In genomic region chr11:33444835-33445594, GRCh38 we compare ENCODE assay signal across 1 cellular context.
TF ChIP-seq lines count a peak whose summit lies in the region.

No MANE protein-coding gene starts in this region.

TF ChIP-seq in SK-N-SH, 30 proteins besides CTCF, POLR2A, EP300 and RAD21:
- TF ChIP-seq RCOR1 (IDR thresholded peaks at IDR 0.05; ENCODE audit: low read length) (no peak), MXI1 (IDR thresholded peaks at IDR 0.05; ENCODE audit: low read depth, low read length) (no peak), YY1 (IDR thresholded peaks at IDR 0.05; ENCODE audit: low read depth) (peak; percentile 49; the same call in 1 of the 2 replicates), GABPA (IDR thresholded peaks at IDR 0.05; ENCODE audit: low read depth) (no peak), ZBTB33 (IDR thresholded peaks at IDR 0.05; ENCODE audit: borderline replicate concordance, low read depth) (0 out of 2 replicates have a peak, but pooled peaks have one; percentile 33), NFIC (IDR thresholded peaks at IDR 0.05; ENCODE audit: borderline replicate concordance) (peak; percentile 61), FOSL2 (IDR thresholded peaks at IDR 0.05; ENCODE audit: borderline replicate concordance, low read depth) (peak; percentile 45; the same call in 1 of the 2 replicates), REST (IDR thresholded peaks at IDR 0.05; ENCODE audit: low read depth, low read length) (no peak), ELF1 (IDR thresholded peaks at IDR 0.05) (no peak), FOXM1 (IDR thresholded peaks at IDR 0.05; ENCODE audit: low read depth) (peak; percentile 68; the same call in 1 of the 2 replicates), USF1 (IDR thresholded peaks at IDR 0.05; ENCODE audit: borderline replicate concordance, low read depth) (no peak), MEF2A (IDR thresholded peaks at IDR 0.05; ENCODE audit: borderline replicate concordance, low read depth) (peak; percentile 77; the same call in 1 of the 2 replicates), SIN3A (IDR thresholded peaks at IDR 0.05; ENCODE audit: borderline replicate concordance, low read depth, low read length) (peak; percentile 75; the same call in 1 of the 2 replicates), TCF12 (IDR thresholded peaks at IDR 0.05) (peak; percentile 98), JUND (IDR thresholded peaks at IDR 0.05) (peak; percentile 66), MAX (IDR thresholded peaks at IDR 0.05; ENCODE audit: low read depth) (0 out of 2 replicates have a peak, but pooled peaks have one; percentile 41), RXRA (IDR thresholded peaks at IDR 0.05; ENCODE audit: borderline replicate concordance, low read depth) (peak; percentile 35; the same call in 1 of the 2 replicates), PBX3 (IDR thresholded peaks at IDR 0.05) (peak; percentile 98), IRF3 (IDR thresholded peaks at IDR 0.05; ENCODE audit: low read depth, low read length) (no peak), NRF1 (IDR thresholded peaks at IDR 0.05; ENCODE audit: low read depth, low read length) (no peak), POLR2AphosphoS5 (IDR thresholded peaks at IDR 0.05; ENCODE audit: low read depth, low read length) (peak; percentile 93), GATA2 (CRISPR knock-in tag; IDR thresholded peaks at IDR 0.05) (no peak)
